ENCODE assay signal across 8 cellular contexts in the genomic region with DNA sequence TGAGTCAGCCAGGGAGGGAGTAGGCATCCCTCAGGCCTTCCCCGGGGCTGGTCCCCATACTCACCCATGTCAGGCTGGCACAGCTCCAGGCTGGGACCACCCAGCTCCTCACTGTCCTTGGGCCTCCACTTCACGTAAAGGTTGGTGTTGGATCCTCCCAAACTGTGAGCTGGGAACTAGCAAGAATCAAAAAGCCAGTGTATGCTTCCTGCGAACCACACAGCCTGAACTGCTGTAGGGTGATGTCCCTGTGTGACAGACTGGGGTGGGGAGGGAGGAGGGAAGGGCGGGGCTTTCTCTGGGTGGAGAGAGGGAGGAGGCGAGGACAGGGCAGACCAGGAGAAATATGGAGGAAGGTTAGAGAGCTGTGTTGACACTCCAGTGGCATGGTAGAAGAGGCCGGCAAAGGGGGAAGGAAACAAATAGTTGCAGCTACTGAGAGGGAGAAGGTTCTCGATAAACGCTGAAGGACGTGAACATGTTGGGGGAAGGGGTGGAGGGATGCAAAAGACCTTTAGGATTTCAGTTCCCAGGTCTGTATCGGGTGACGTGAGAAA. TPM values are rescaled to one million over a fixed set of nuclear protein-coding genes. Genes with fewer than 3 reads are reported as not detected.
DNase-seq lines count a peak whose midpoint lies in the region; ATAC-seq and TF ChIP-seq lines count a peak whose summit lies in the region.

No MANE protein-coding gene starts in this region.

- H3K36me3 ChIP-seq in liver (ENCODE audit: control insufficient read depth in 4 of 4, insufficient read depth in 3 of 4, low read depth in 1 of 4, low read length in 3 of 4): peaks cover 10 to 28% (median 22%) of the 10 kb centered on the region in 4 donors

- peak overlapping the region; percentile 86 to 92 for H3K27ac ChIP-seq in liver (ENCODE audit: low read depth in 1 of 2, low read length in 2 of 2)

- DNase-seq in AG10803 (ENCODE audit: low read depth) (peak; percentile 82), NCI-H460 (ENCODE audit: extremely low read depth, low read depth) (peak; percentile 91), dedifferentiated amniotic fluid mesenchymal stem cell (ENCODE audit: extremely low spot score) (peak; percentile 88)
- peak; percentile 89 for DNase-seq in activated CD4-positive, alpha-beta T cell treated with anti-CD3 and anti-CD28 coated beads for 48 hours
- peak; percentile 78 for DNase-seq in stimulated activated CD4-positive, alpha-beta T cell treated with anti-CD3 and anti-CD28 coated beads, Interleukin-4, amount 100 ng/mL, for 4 hours

- no peak for TF ChIP-seq CTCF in AG10803 (conservative IDR thresholded peaks at IDR 0.05; ENCODE audit: low read length)
- no peak for TF ChIP-seq CTCF in liver (IDR thresholded peaks at IDR 0.05; ENCODE audit: low read depth, low read length, missing input control)

- peak; percentile 39 for ATAC-seq in GM19035 (IDR thresholded peaks at IDR 0.05; ENCODE audit: unreplicated experiment)
- peak; percentile 47 for ATAC-seq in HG03342 (IDR thresholded peaks at IDR 0.05; ENCODE audit: unreplicated experiment)

- peaks cover 11 to 63% (median 54%) of the 10 kb centered on the region in 4 donors for H3K4me1 ChIP-seq in liver (ENCODE audit: control insufficient read depth in 4 of 4, insufficient read depth in 4 of 4, low read length in 3 of 4)

- H3K4me3 ChIP-seq in AG10803 (ENCODE audit: low read length) (peak overlapping the region; percentile 94), liver (ENCODE audit: low read depth in 1 of 3, low read length in 3 of 3) (peak overlapping the region; percentile 76 to 81 (median 80))

- no peaks in the 10 kb centered on the region for H3K9me3 ChIP-seq in liver (ENCODE audit: control insufficient read depth in 4 of 4, low read length in 3 of 4)

- H3K9ac ChIP-seq in liver (ENCODE audit: low read depth in 1 of 2, low read length in 2 of 2): peak overlapping the region; percentile 63 to 81

- H3K27me3 ChIP-seq in liver (ENCODE audit: control insufficient read depth in 4 of 4, insufficient read depth in 4 of 4, low read length in 3 of 4): no peaks in the 10 kb centered on the region

- 1% methylated on average over 11 of the region's 11 CpGs for WGBS in liver

- TF ChIP-seq RAD21 in liver (IDR thresholded peaks at IDR 0.05): no peak

TF ChIP-seq in liver, 16 proteins besides CTCF, POLR2A, EP300 and RAD21:
- TF ChIP-seq TAF1 (conservative IDR thresholded peaks at IDR 0.05) (peak; percentile 55), NR2F2 (IDR thresholded peaks at IDR 0.05) (no peak), HNF4A (conservative IDR thresholded peaks at IDR 0.05) (peak in 1 of 2 donors; percentile 2), RXRA (IDR thresholded peaks at IDR 0.05) (peak; percentile 41 to 56), FOXA1 (IDR thresholded peaks at IDR 0.05) (peak; percentile 22), JUND (IDR thresholded peaks at IDR 0.05) (peak in 1 of 2 donors; percentile 14), YY1 (IDR thresholded peaks at IDR 0.05) (peak; percentile 51), GABPA (IDR thresholded peaks at IDR 0.05 in 1 of 2, conservative IDR thresholded peaks at IDR 0.05 in 1 of 2) (no peak), HNF4G (IDR thresholded peaks at IDR 0.05) (no peak)
- TF ChIP-seq, protein P1, sequence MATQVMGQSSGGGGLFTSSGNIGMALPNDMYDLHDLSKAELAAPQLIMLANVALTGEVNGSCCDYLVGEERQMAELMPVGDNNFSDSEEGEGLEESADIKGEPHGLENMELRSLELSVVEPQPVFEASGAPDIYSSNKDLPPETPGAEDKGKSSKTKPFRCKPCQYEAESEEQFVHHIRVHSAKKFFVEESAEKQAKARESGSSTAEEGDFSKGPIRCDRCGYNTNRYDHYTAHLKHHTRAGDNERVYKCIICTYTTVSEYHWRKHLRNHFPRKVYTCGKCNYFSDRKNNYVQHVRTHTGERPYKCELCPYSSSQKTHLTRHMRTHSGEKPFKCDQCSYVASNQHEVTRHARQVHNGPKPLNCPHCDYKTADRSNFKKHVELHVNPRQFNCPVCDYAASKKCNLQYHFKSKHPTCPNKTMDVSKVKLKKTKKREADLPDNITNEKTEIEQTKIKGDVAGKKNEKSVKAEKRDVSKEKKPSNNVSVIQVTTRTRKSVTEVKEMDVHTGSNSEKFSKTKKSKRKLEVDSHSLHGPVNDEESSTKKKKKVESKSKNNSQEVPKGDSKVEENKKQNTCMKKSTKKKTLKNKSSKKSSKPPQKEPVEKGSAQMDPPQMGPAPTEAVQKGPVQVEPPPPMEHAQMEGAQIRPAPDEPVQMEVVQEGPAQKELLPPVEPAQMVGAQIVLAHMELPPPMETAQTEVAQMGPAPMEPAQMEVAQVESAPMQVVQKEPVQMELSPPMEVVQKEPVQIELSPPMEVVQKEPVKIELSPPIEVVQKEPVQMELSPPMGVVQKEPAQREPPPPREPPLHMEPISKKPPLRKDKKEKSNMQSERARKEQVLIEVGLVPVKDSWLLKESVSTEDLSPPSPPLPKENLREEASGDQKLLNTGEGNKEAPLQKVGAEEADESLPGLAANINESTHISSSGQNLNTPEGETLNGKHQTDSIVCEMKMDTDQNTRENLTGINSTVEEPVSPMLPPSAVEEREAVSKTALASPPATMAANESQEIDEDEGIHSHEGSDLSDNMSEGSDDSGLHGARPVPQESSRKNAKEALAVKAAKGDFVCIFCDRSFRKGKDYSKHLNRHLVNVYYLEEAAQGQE (IDR thresholded peaks at IDR 0.05): peak; percentile 10

RNA-seq across cellular contexts. Expression of a gene that starts 6.1 kb away (rescaled TPM):
- 30.4 and 32.4 TPM in 2 replicates for total RNA-seq in NCI-H460 (2014; rRNA removed; shearing (Covaris generic))
- polyA plus RNA-seq in NCI-H460 (2014; cell fraction: nucleus; rRNA removed): 31.6 and 33.9 TPM in 2 replicates
- 10 to 100 TPM; 23.0 to 31.9 TPM for total RNA-seq in liver
- polyA plus RNA-seq in liver: 10 to 100 TPM; 12.8 to 21.0 TPM

RNA-seq across cellular contexts. Expression of a gene that starts 9.6 kb away (rescaled TPM):
- total RNA-seq in NCI-H460 (2014; rRNA removed; shearing (Covaris generic)): 1,105 and 1,272 TPM in 2 replicates
- 1,146 and 1,187 TPM in 2 replicates for polyA plus RNA-seq in NCI-H460 (2014; cell fraction: nucleus; rRNA removed)
- total RNA-seq in liver: 100 to 1,000 TPM; 273 to 347 TPM
- 100 to 1,000 TPM; 528 to 569 TPM for polyA plus RNA-seq in liver

RNA-seq across cellular contexts. Expression of a gene that starts 51.9 kb away (rescaled TPM):
- total RNA-seq in NCI-H460 (2014; rRNA removed; shearing (Covaris generic)): 191 and 222 TPM in 2 replicates
- 159 and 229 TPM in 2 replicates for polyA plus RNA-seq in NCI-H460 (2014; cell fraction: nucleus; rRNA removed)
- 10 to 100 TPM; 65.0 to 87.2 TPM for total RNA-seq in liver
- 10 to 100 TPM; 75.4 to 94.1 TPM for polyA plus RNA-seq in liver

Comparison
In these comparisons a context has a peak if more than half of its experiments do, and no peak if none do; other contexts are left out.
1. Peak in every context shown above with its lines: DNase-seq, ATAC-seq, H3K4me3 ChIP-seq and H3K27ac ChIP-seq.